In genomic region chrX:19862634-19863236, GRCh38 we compare ENCODE assay signal across 21 cellular contexts. TPM values are rescaled to one million over a fixed set of nuclear protein-coding genes. Genes with fewer than 3 reads are reported as not detected.
DNase-seq lines count a peak whose midpoint lies in the region; ATAC-seq, FAIRE-seq and TF ChIP-seq lines count a peak whose summit lies in the region.
"Had no signal": no experiment of that assay in that cellular context is flagged by ENCODE, and none has a peak within 500 bp of the region (broad histone marks: within the 10 kb centered on the region; RNA-seq: fewer than 3 reads in every experiment).

No MANE protein-coding gene starts in this region.

- H3K27me3 ChIP-seq in astrocyte (ENCODE audit: insufficient read depth, low read length) (no peaks in the 10 kb centered on the region), skeletal muscle tissue (ENCODE audit: control insufficient read depth in 3 of 3, insufficient read depth in 3 of 3, low read length in 3 of 3) (no peaks in the 10 kb centered on the region)
- H3K27me3 ChIP-seq: transverse colon had no signal

- H3K4me2 ChIP-seq in astrocyte (ENCODE audit: low read length), result no peak overlapping the region

- no peak overlapping the region for H2AFZ ChIP-seq in astrocyte (ENCODE audit: low read depth, low read length)

- peak; percentile 58 for FAIRE-seq in astrocyte (lab: Jason Lieb, UNC)
- FAIRE-seq: H54, kidney had no signal

- no peaks in the 10 kb centered on the region for H3K36me3 ChIP-seq in astrocyte (ENCODE audit: insufficient read depth, low read length)
- no peaks in the 10 kb centered on the region for H3K36me3 ChIP-seq in skeletal muscle tissue (ENCODE audit: control insufficient read depth in 3 of 3, insufficient read depth in 3 of 3, low read length in 3 of 3)
- H3K36me3 ChIP-seq: transverse colon had no signal

- H3K4me1 ChIP-seq in astrocyte (ENCODE audit: insufficient read depth, low read length), result peaks cover 6% of the 10 kb centered on the region
- H3K4me1 ChIP-seq in skeletal muscle tissue (ENCODE audit: control insufficient read depth in 3 of 3, insufficient read depth in 3 of 3, low read length in 3 of 3), result peaks cover 0 to 4% (median 0%) of the 10 kb centered on the region in 3 donors

- H3K9me3 ChIP-seq in astrocyte (ENCODE audit: insufficient read depth, low read depth, low read length) (no peaks in the 10 kb centered on the region), skeletal muscle tissue (ENCODE audit: control insufficient read depth in 3 of 3, low read length in 3 of 3) (no peaks in the 10 kb centered on the region)
- H3K9me3 ChIP-seq: transverse colon had no signal

- H3K4me3 ChIP-seq in astrocyte (ENCODE audit: insufficient read depth, low read depth, low read length), result no peak overlapping the region
- H3K4me3 ChIP-seq in skeletal muscle tissue (ENCODE audit: low read length in 3 of 3), result no peak overlapping the region
- H3K4me3 ChIP-seq: transverse colon had no signal

- no peak overlapping the region for H3K27ac ChIP-seq in astrocyte (ENCODE audit: low read depth, low read length)
- peak overlapping the region; percentile 7 for H3K27ac ChIP-seq in skeletal muscle tissue (ENCODE audit: low read depth, low read length)

- peak; percentile 7 for ATAC-seq in HG03196 (IDR thresholded peaks at IDR 0.05; ENCODE audit: unreplicated experiment)
- ATAC-seq in stimulated activated naive CD8-positive, alpha-beta T cell treated with anti-CD3 and anti-CD28 coated beads, Interleukin-15, amount 100 ng/mL, for 72 hours, result no peak

- H3K27ac Mint-ChIP-seq in astrocyte (ENCODE audit: unreplicated experiment) (no peak overlapping the region), osteocyte (ENCODE audit: unreplicated experiment) (no peak overlapping the region)
- no peak overlapping the region for H3K27ac Mint-ChIP-seq in stimulated activated naive CD8-positive, alpha-beta T cell treated with anti-CD3 and anti-CD28 coated beads, Interleukin-15, amount 100 ng/mL, for 72 hours
- H3K27ac Mint-ChIP-seq: activated naive CD4-positive, alpha-beta T cell treated with anti-CD3 and anti-CD28 coated beads for 36 hours; stimulated activated effector memory CD8-positive, alpha-beta T cell treated with anti-CD3 and anti-CD28 coated beads, Interleukin-12 subunit alpha, Interleukin-12 subunit beta, amount 100 ng/mL, for 72 hours had no signal

- no peaks in the 10 kb centered on the region for H3K36me3 Mint-ChIP-seq in astrocyte (ENCODE audit: low read depth, unreplicated experiment)
- H3K36me3 Mint-ChIP-seq in osteocyte (ENCODE audit: unreplicated experiment), result peaks cover 3% of the 10 kb centered on the region
- H3K36me3 Mint-ChIP-seq: stimulated activated effector memory CD8-positive, alpha-beta T cell treated with anti-CD3 and anti-CD28 coated beads, Interleukin-12 subunit alpha, Interleukin-12 subunit beta, amount 100 ng/mL, for 72 hours had no signal

- peaks cover 10% of the 10 kb centered on the region for H3K4me1 Mint-ChIP-seq in astrocyte (ENCODE audit: low read depth, unreplicated experiment)
- H3K4me1 Mint-ChIP-seq in stimulated activated naive CD8-positive, alpha-beta T cell treated with anti-CD3 and anti-CD28 coated beads, Interleukin-15, amount 100 ng/mL, for 72 hours, result peaks cover 55% of the 10 kb centered on the region
- peaks cover 49% of the 10 kb centered on the region for H3K4me1 Mint-ChIP-seq in osteocyte (ENCODE audit: unreplicated experiment)

- no peaks in the 10 kb centered on the region for H3K79me2 ChIP-seq in astrocyte (ENCODE audit: insufficient read depth, low read length)

- H3K4me3 Mint-ChIP-seq in astrocyte (ENCODE audit: unreplicated experiment) (no peak overlapping the region), osteocyte (ENCODE audit: unreplicated experiment) (no peak overlapping the region)
- H3K4me3 Mint-ChIP-seq in stimulated activated naive CD8-positive, alpha-beta T cell treated with anti-CD3 and anti-CD28 coated beads, Interleukin-15, amount 100 ng/mL, for 72 hours, result no peak overlapping the region
- H3K4me3 Mint-ChIP-seq: activated naive CD4-positive, alpha-beta T cell treated with anti-CD3 and anti-CD28 coated beads for 36 hours; stimulated activated effector memory CD8-positive, alpha-beta T cell treated with anti-CD3 and anti-CD28 coated beads, Interleukin-12 subunit alpha, Interleukin-12 subunit beta, amount 100 ng/mL, for 72 hours had no signal

- H3K9me3 Mint-ChIP-seq in astrocyte (ENCODE audit: unreplicated experiment), result no peaks in the 10 kb centered on the region
- no peaks in the 10 kb centered on the region for H3K9me3 Mint-ChIP-seq in stimulated activated naive CD8-positive, alpha-beta T cell treated with anti-CD3 and anti-CD28 coated beads, Interleukin-15, amount 100 ng/mL, for 72 hours
- peaks cover 9% of the 10 kb centered on the region for H3K9me3 Mint-ChIP-seq in osteocyte (ENCODE audit: unreplicated experiment)
- H3K9me3 Mint-ChIP-seq: activated naive CD4-positive, alpha-beta T cell treated with anti-CD3 and anti-CD28 coated beads for 36 hours; stimulated activated effector memory CD8-positive, alpha-beta T cell treated with anti-CD3 and anti-CD28 coated beads, Interleukin-12 subunit alpha, Interleukin-12 subunit beta, amount 100 ng/mL, for 72 hours had no signal

- H3K9ac ChIP-seq in astrocyte (ENCODE audit: low read length) (no peak overlapping the region), skeletal muscle tissue (ENCODE audit: low read depth in 1 of 3, low read length in 3 of 3) (no peak overlapping the region)

- TF ChIP-seq CTCF in astrocyte (IDR thresholded peaks at IDR 0.05; ENCODE audit: insufficient read depth, low read depth, low read length), result no peak
- no peak for TF ChIP-seq CTCF in osteocyte (IDR thresholded peaks at IDR 0.05)

- H4K20me1 ChIP-seq in astrocyte (ENCODE audit: insufficient read depth, low read length), result no peaks in the 10 kb centered on the region

- peak; percentile 74 for DNase-seq in ELF-1 (ENCODE audit: low read depth, low spot score)
- DNase-seq in astrocyte (ENCODE audit: low read depth), result no peak
- DNase-seq in stimulated activated naive CD8-positive, alpha-beta T cell treated with anti-CD3 and anti-CD28 coated beads, Interleukin-15, amount 100 ng/mL, for 72 hours, result no peak
- no peak for DNase-seq in osteocyte (ENCODE audit: extremely low spot score, unreplicated experiment)
- no peak for DNase-seq in NCI-H226
- DNase-seq in D341Med (ENCODE audit: low spot score), result no peak
- DNase-seq: activated CD4-positive, alpha-beta T cell treated with anti-CD3 and anti-CD28 coated beads, Interleukin-2, amount 50 U/mL, for 48 hours; activated T-cell treated with anti-CD3 and anti-CD28 coated beads, Interleukin-2, amount 50 U/mL, for 1 hour; aorta; kidney; mesendoderm; MV-4-11; NCI-H2081; NCI-H510A treated with DMSO at 0.1 percent for 48 hours; stimulated activated CD4-positive, alpha-beta T cell treated with anti-CD3 and anti-CD28 coated beads, Interleukin-15, amount 100 ng/mL, for 24 hours; transverse colon had no signal

- H3K27me3 Mint-ChIP-seq in astrocyte (ENCODE audit: low read depth, unreplicated experiment), result no peaks in the 10 kb centered on the region
- no peaks in the 10 kb centered on the region for H3K27me3 Mint-ChIP-seq in stimulated activated naive CD8-positive, alpha-beta T cell treated with anti-CD3 and anti-CD28 coated beads, Interleukin-15, amount 100 ng/mL, for 72 hours
- H3K27me3 Mint-ChIP-seq in osteocyte (ENCODE audit: unreplicated experiment), result no peaks in the 10 kb centered on the region

RNA-seq across cellular contexts. Expression of gene SH3KBP1, which starts 24.7 kb away (rescaled TPM):
- total RNA-seq in astrocyte (58.2 and 60.6 TPM in 2 replicates), skeletal muscle tissue (7.3 TPM), osteocyte (48.1 and 52.7 TPM in 2 replicates)
